8 cellular contexts compared by ENCODE assay signal in genomic region chr5:157859227-157859575, GRCh38. TPM values are rescaled to one million over a fixed set of nuclear protein-coding genes. Genes with fewer than 3 reads are reported as not detected.
DNase-seq lines count a peak whose midpoint lies in the region; ATAC-seq, FAIRE-seq and TF ChIP-seq lines count a peak whose summit lies in the region.

No MANE protein-coding gene starts in this region.

- ATAC-seq in DND-41 (ENCODE audit: insufficient read depth, low read depth) (peak; percentile 12), RWPE2 (ENCODE audit: low read depth) (no peak), GM21576 (IDR thresholded peaks at IDR 0.05; ENCODE audit: unreplicated experiment) (no peak)

- H3K4me1 ChIP-seq in DND-41 (ENCODE audit: insufficient read depth, low read length) (peaks cover 49% of the 10 kb centered on the region), RWPE2 (ENCODE audit: insufficient read depth, poor library complexity, severe bottlenecking) (peaks cover 14% of the 10 kb centered on the region), parathyroid adenoma (peaks cover 14% of the 10 kb centered on the region)

- H3K9ac ChIP-seq in DND-41 (ENCODE audit: low read depth, low read length), result peak overlapping the region; percentile 76
- peak overlapping the region; percentile 88 for H3K9ac ChIP-seq in parathyroid adenoma

- H3K27ac ChIP-seq in DND-41 (ENCODE audit: low read length), result peak overlapping the region; percentile 85
- H3K27ac ChIP-seq in RWPE2 (ENCODE audit: poor library complexity, severe bottlenecking), result peak overlapping the region; percentile 46
- H3K27ac ChIP-seq in parathyroid adenoma, result peak overlapping the region; percentile 78

- DNase-seq in DND-41 (no peak), RWPE2 (ENCODE audit: low spot score) (no peak), erythroblast (lab: John Stamatoyannopoulos, UW) (no peak), frontal cortex (ENCODE audit: low spot score in 2 of 2) (no peak), DMS153 treated with DMSO at 0.1 percent for 48 hours (lab: John Stamatoyannopoulos, UW; ENCODE audit: unreplicated experiment) (no peak), lower leg skin (ENCODE audit: low spot score in 2 of 2) (no peak)

- H4K20me1 ChIP-seq in DND-41 (ENCODE audit: insufficient read depth, low read length), result peaks cover 28% of the 10 kb centered on the region; the same call in 1 of the 2 replicates

- peak overlapping the region; percentile 76 to 77 for H3K4me3 ChIP-seq in DND-41 (ENCODE audit: low read depth in 1 of 2, low read length in 2 of 2)
- H3K4me3 ChIP-seq in RWPE2 (ENCODE audit: severe bottlenecking), result peak overlapping the region; percentile 66
- peak overlapping the region; percentile 98 for H3K4me3 ChIP-seq in parathyroid adenoma (ENCODE audit: low read depth, low read length)
- H3K4me3 ChIP-seq in lower leg skin (ENCODE audit: low read depth, poor library complexity, severe bottlenecking), result no peak overlapping the region

- peak; percentile 41 for TF ChIP-seq POLR2A in erythroblast (IDR thresholded peaks at IDR 0.05; ENCODE audit: low read length)
- TF ChIP-seq POLR2A in lower leg skin (IDR thresholded peaks at IDR 0.05), result no peak

- H3K36me3 ChIP-seq in DND-41 (ENCODE audit: insufficient read depth, low read length) (peaks cover 15% of the 10 kb centered on the region), RWPE2 (ENCODE audit: low read depth) (peaks cover 10% of the 10 kb centered on the region), parathyroid adenoma (ENCODE audit: control insufficient read depth, insufficient read depth, low read length) (no peaks in the 10 kb centered on the region)

- H2AFZ ChIP-seq in DND-41 (ENCODE audit: low read depth, low read length) (peak overlapping the region; percentile 93), parathyroid adenoma (peak overlapping the region; percentile 86)

- H3K4me2 ChIP-seq in DND-41 (ENCODE audit: insufficient read depth, low read length) (peak overlapping the region; percentile 72), parathyroid adenoma (ENCODE audit: low read length) (peak overlapping the region; percentile 67)

- H3K79me2 ChIP-seq in DND-41 (ENCODE audit: insufficient read depth, low read length) (peaks cover 48% of the 10 kb centered on the region), parathyroid adenoma (peaks cover 25% of the 10 kb centered on the region)

- no peaks in the 10 kb centered on the region for H3K27me3 ChIP-seq in DND-41 (ENCODE audit: insufficient read depth, low read length, poor library complexity)
- H3K27me3 ChIP-seq in RWPE2 (ENCODE audit: insufficient read depth, poor library complexity, severe bottlenecking), result no peaks in the 10 kb centered on the region
- H3K27me3 ChIP-seq in parathyroid adenoma (ENCODE audit: control insufficient read depth, insufficient read depth, low read length), result no peaks in the 10 kb centered on the region

- intact Hi-C loops in lower leg skin (cut with DNase I; ENCODE audit: low total_unique reads), result no loop called here

- TF ChIP-seq CTCF in DND-41 (IDR thresholded peaks at IDR 0.05; ENCODE audit: borderline replicate concordance, extremely low read depth, low read length, poor library complexity, severe bottlenecking) (no peak), RWPE2 (IDR thresholded peaks at IDR 0.05; ENCODE audit: poor library complexity, severe bottlenecking) (no peak), parathyroid adenoma (IDR thresholded peaks at IDR 0.05) (no peak), lower leg skin (IDR thresholded peaks at IDR 0.05) (no peak)

- FAIRE-seq in frontal cortex (lab: Jason Lieb, UNC), result no peak

- H3K9me3 ChIP-seq in DND-41 (ENCODE audit: insufficient read depth, low read length, severe bottlenecking), result no peaks in the 10 kb centered on the region
- H3K9me3 ChIP-seq in RWPE2 (ENCODE audit: severe bottlenecking), result no peaks in the 10 kb centered on the region
- H3K9me3 ChIP-seq in parathyroid adenoma (ENCODE audit: control insufficient read depth, low read length), result no peaks in the 10 kb centered on the region

- 35 to 37% methylated on average over 10 of the region's 10 CpGs for WGBS in lower leg skin, 2 donors

RNA-seq across cellular contexts. Expression of gene CLINT1, which starts 0.3 kb away (rescaled TPM):
- total RNA-seq in frontal cortex (56.3 TPM), lower leg skin (100 to 1,000 TPM in 3 of 4 donors, 10 to 100 TPM in 1; 89.3 to 122 (median 107) TPM)
